In the genomic region with DNA sequence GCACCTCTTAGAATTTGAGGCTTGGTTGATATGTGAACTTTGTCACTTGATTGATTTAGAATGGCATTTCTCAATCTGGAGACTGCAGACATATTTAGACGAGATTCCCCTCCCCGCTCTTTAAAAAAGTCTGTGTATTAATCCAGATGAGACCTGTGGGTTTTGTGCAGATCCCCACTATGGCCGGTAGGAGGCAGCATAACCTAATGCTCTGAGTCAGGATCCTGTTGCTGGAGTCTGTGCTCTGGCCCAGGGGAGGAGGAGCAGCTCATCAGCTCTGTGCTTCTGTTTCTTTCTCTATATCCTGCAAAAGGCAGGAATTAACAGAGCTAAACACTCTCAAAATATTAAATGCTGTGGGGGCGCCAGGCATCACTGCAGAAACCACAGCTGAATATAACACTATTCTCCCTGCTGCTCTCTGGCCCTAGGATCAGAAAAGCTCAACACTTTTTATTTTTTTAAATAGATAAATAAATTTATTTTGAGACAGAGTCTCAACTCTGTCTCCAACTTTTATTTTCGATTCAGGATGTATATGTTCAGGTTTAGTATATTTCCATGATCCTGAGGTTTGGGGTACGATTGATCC, we compare ENCODE assay signal across 8 cellular contexts. TPM values are rescaled to one million over a fixed set of nuclear protein-coding genes. Genes with fewer than 3 reads are reported as not detected.
DNase-seq lines count a peak whose midpoint lies in the region; ATAC-seq lines count a peak whose summit lies in the region.

No MANE protein-coding gene starts in this region.

- peak; percentile 55 for ATAC-seq in GM18520 (IDR thresholded peaks at IDR 0.05; ENCODE audit: unreplicated experiment)
- ATAC-seq in HG03378 (IDR thresholded peaks at IDR 0.05; ENCODE audit: unreplicated experiment): peak; percentile 72

- DNase-seq in AG08396 (ENCODE audit: low spot score) (peak; percentile 92), NCI-H526 (lab: John Stamatoyannopoulos, UW) (peak; percentile 65 to 85), ecto neural progenitor cell (ENCODE audit: low spot score) (peak; percentile 80), lung microvascular endothelial cell (ENCODE audit: low read depth in 2 of 2) (peak; percentile 85 to 89)
- peak; percentile 28 to 63 for DNase-seq in activated CD4-positive, alpha-beta T cell treated with anti-CD3 and anti-CD28 coated beads for 4 hours
- DNase-seq in stimulated activated CD8-positive, alpha-beta memory T cell treated with anti-CD3 and anti-CD28 coated beads, Interleukin-7, amount 100 ng/mL, for 1 hour (ENCODE audit: low read depth in 2 of 2): peak; percentile 9 to 32

RNA-seq across cellular contexts. Expression of a gene that starts 23.9 kb away (rescaled TPM):
- 29.0 and 35.1 TPM in 2 replicates for total RNA-seq in lung microvascular endothelial cell

Comparison
In these comparisons a context has a peak if more than half of its experiments do, and no peak if none do; other contexts are left out.
1. Peak in every context shown above with its lines: DNase-seq and ATAC-seq.
2. DNase-seq: peak in every context shown above with its lines; median percentile 92 in AG08396; 87 in lung microvascular endothelial cell; 80 in ecto neural progenitor cell; 75 in NCI-H526; 46 in activated CD4-positive, alpha-beta T cell treated with anti-CD3 and anti-CD28 coated beads for 4 hours; 20 in stimulated activated CD8-positive, alpha-beta memory T cell treated with anti-CD3 and anti-CD28 coated beads, Interleukin-7, amount 100 ng/mL, for 1 hour.